In the genomic region with DNA sequence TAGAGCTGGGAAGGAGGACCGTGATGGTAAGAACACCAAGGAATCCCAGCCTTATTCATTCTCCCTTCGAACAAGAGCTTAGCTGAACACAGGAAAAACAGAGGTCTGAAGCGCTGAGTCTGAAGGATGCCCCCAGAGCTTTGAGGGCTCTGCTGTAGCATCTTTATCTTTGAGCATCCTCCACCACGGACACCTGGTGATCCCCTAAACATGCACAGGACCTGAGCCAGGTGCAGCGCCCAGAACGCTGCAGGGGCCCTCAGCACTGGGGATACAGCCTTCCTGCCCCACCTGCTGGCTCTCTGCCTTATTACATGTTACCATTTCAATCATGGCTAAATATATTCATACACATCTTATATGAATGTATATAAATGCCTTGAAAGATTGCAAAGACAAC, we compare ENCODE assay signal across 8 cellular contexts. TPM values are rescaled to one million over a fixed set of nuclear protein-coding genes. Genes with fewer than 3 reads are reported as not detected.
A peak's percentile ranks its signal among the peaks of the same experiment; 100 is the strongest.
DNase-seq lines count a peak whose midpoint lies in the region; ATAC-seq, FAIRE-seq and TF ChIP-seq lines count a peak whose summit lies in the region.

No MANE protein-coding gene starts in this region.

- no peak overlapping the region for H3K27ac ChIP-seq in AG04450 (ENCODE audit: low read depth, low read length)
- H3K27ac ChIP-seq in endothelial cell of umbilical vein (ENCODE audit: insufficient read depth, low read depth, low read length), result no peak overlapping the region
- no peak overlapping the region for H3K27ac ChIP-seq in small intestine (ENCODE audit: low read depth in 1 of 2, low read length in 1 of 2)

- ATAC-seq in HG02870 (IDR thresholded peaks at IDR 0.05; ENCODE audit: unreplicated experiment) (no peak), GM19463 (IDR thresholded peaks at IDR 0.05; ENCODE audit: unreplicated experiment) (no peak)

- TF ChIP-seq POLR2A in endothelial cell of umbilical vein (IDR thresholded peaks at IDR 0.05; ENCODE audit: low read depth, low read length), result no peak

- WGBS in small intestine, 3 donors, result 27 to 37% (median 30%) methylated on average over 6 of the region's 6 CpGs

- H3K27me3 ChIP-seq in AG04450 (ENCODE audit: control insufficient read depth, insufficient read depth, low read length) (peaks cover 18% of the 10 kb centered on the region), endothelial cell of umbilical vein (ENCODE audit: control insufficient read depth in 2 of 2, insufficient read depth in 2 of 2, low read length in 2 of 2) (peaks cover 6 to 9% of the 10 kb centered on the region in 2 experiments), small intestine (ENCODE audit: control insufficient read depth in 2 of 2, insufficient read depth in 2 of 2, low read length in 2 of 2) (no peaks in the 10 kb centered on the region)

- H3K4me1 ChIP-seq in endothelial cell of umbilical vein (ENCODE audit: control insufficient read depth, extremely low read depth, insufficient read depth, low read length) (no peaks in the 10 kb centered on the region), small intestine (ENCODE audit: control insufficient read depth in 2 of 2, insufficient read depth in 1 of 2, low read depth in 1 of 2, low read length in 1 of 2) (peaks cover 0 to 2% of the 10 kb centered on the region in 2 donors)

- intact Hi-C loops in endothelial cell of umbilical vein (cut with micrococcal nuclease), result loop anchor here (1.0 to 5.0 kb wide), 5 partner anchors 25 to 226 kb away; a partner anchor contains a TSS

- H3K4me3 ChIP-seq in AG04450 (ENCODE audit: low read depth, low read length) (no peak overlapping the region), endothelial cell of umbilical vein (replicated peaks in 1 of 3; ENCODE audit: insufficient read depth in 1 of 3, low read depth in 1 of 3, low read length in 3 of 3) (no peak overlapping the region), small intestine (ENCODE audit: low read depth in 1 of 2, low read length in 2 of 2) (no peak overlapping the region)

- CTCF ChIA-PET in AG04450 (lab: Charles Lee) (interaction anchor here (0.5 to 1.8 kb wide), 20 partner anchors 9 to 247 kb away, joined by 3 to 28 read pairs (median 6); a partner anchor contains a TSS), endothelial cell of umbilical vein (lab: Charles Lee) (interaction anchor here (0.6 to 1.8 kb wide), 24 partner anchors 8 to 250 kb away, joined by 3 to 104 read pairs (median 5); a partner anchor contains a TSS)

- no peaks in the 10 kb centered on the region for H3K9me3 ChIP-seq in AG04450 (ENCODE audit: control insufficient read depth, insufficient read depth, low read length)
- no peaks in the 10 kb centered on the region for H3K9me3 ChIP-seq in endothelial cell of umbilical vein (replicated peaks; ENCODE audit: control insufficient read depth, insufficient read depth, low read length)
- H3K9me3 ChIP-seq in small intestine (ENCODE audit: control insufficient read depth, low read depth), result no peaks in the 10 kb centered on the region

- no peak overlapping the region for H2AFZ ChIP-seq in endothelial cell of umbilical vein (ENCODE audit: low read depth, low read length)

- no peaks in the 10 kb centered on the region for H3K9me1 ChIP-seq in endothelial cell of umbilical vein (replicated peaks; ENCODE audit: control insufficient read depth, extremely low read depth, insufficient read depth, low read length)

- FAIRE-seq in endothelial cell of umbilical vein (lab: Jason Lieb, UNC), result peak; percentile 49
- FAIRE-seq in small intestine (lab: Jason Lieb, UNC), result no peak

- H3K36me3 ChIP-seq in endothelial cell of umbilical vein (ENCODE audit: control insufficient read depth in 2 of 2, extremely low read depth in 1 of 2, insufficient read depth in 2 of 2, low read length in 2 of 2), result no peaks in the 10 kb centered on the region
- H3K36me3 ChIP-seq in small intestine (ENCODE audit: control insufficient read depth in 2 of 2, insufficient read depth in 2 of 2, low read length in 2 of 2), result no peaks in the 10 kb centered on the region

- TF ChIP-seq CTCF in AG04450 (IDR thresholded peaks at IDR 0.05; ENCODE audit: low read depth, low read length), result peak; percentile 63
- peak; percentile 58 for TF ChIP-seq CTCF in GM20000 (IDR thresholded peaks at IDR 0.05; ENCODE audit: extremely low read depth, missing control alignments)
- peak; percentile 46 to 62 for TF ChIP-seq CTCF in endothelial cell of umbilical vein (IDR thresholded peaks at IDR 0.05; ENCODE audit: extremely low read depth in 1 of 2, insufficient read depth in 1 of 2, low read depth in 1 of 2, low read length in 2 of 2)

- H3K9ac ChIP-seq in endothelial cell of umbilical vein (replicated peaks; ENCODE audit: extremely low read depth, insufficient read depth, low read length), result no peak overlapping the region

- no TSS peak for BruUV-seq in endothelial cell of umbilical vein (replicated peaks; lab: Mats Ljungman, UMichigan)

- dilution Hi-C loops in endothelial cell of umbilical vein (cut with MboI; ENCODE audit: extremely low pct_ligation_motif_present, low sequenced_read_pairs), result no loop called here

- POLR2A ChIA-PET in AG04450 (lab: Yijun Ruan, JAX), result no interaction called here
- POLR2A ChIA-PET in endothelial cell of umbilical vein (lab: Charles Lee), result interaction anchor here (0.6 kb wide), 1 partner anchor 58 kb away, joined by 12 read pairs; no protein-coding TSS in a partner anchor

- no peaks in the 10 kb centered on the region for H3K79me2 ChIP-seq in endothelial cell of umbilical vein (ENCODE audit: control insufficient read depth, insufficient read depth, low read length)

- H4K20me1 ChIP-seq in endothelial cell of umbilical vein (replicated peaks; ENCODE audit: control insufficient read depth, extremely low read depth, insufficient read depth, low read length), result no peaks in the 10 kb centered on the region

- DNase-seq in AG04450 (ENCODE audit: low read depth, low spot score), result no peak
- peak; percentile 60 for DNase-seq in GM20000 (ENCODE audit: low spot score)
- peak; percentile 16 for DNase-seq in NCI-H446 treated with DMSO at 0.1 percent for 48 hours (lab: John Stamatoyannopoulos, UW)
- DNase-seq in activated CD4-positive, alpha-beta T cell treated with anti-CD3 and anti-CD28 coated beads, Interleukin-2, amount 50 U/mL, for 48 hours, result peak; percentile 59 to 70
- DNase-seq in endothelial cell of umbilical vein (ENCODE audit: low read depth, low spot score), result peak; percentile 48
- DNase-seq in small intestine, result peak; percentile 58

- H3K4me2 ChIP-seq in endothelial cell of umbilical vein (ENCODE audit: insufficient read depth, low read length), result no peak overlapping the region

RNA-seq across cellular contexts. Expression of a gene that starts 7.7 kb away (rescaled TPM):
- 23.1 and 27.6 TPM in 2 replicates for polyA plus RNA-seq in AG04450 (2011; rRNA removed)
- 17.9 and 22.8 TPM in 2 replicates for polyA minus RNA-seq in AG04450 (2011; rRNA and poly(A)+ RNA removed)
- total RNA-seq in endothelial cell of umbilical vein, result 29.2 and 32.0 TPM in 2 replicates
- 15.5 and 22.4 TPM in 2 replicates for polyA plus RNA-seq in endothelial cell of umbilical vein
- polyA plus RNA-seq in endothelial cell of umbilical vein (2011; cell fraction: cytosol; rRNA removed), result 30.0 and 42.1 TPM in 2 replicates
- 46.6 and 52.0 TPM in 2 replicates for polyA plus RNA-seq in endothelial cell of umbilical vein (2011; cell fraction: nucleus; rRNA removed)
- polyA plus RNA-seq in endothelial cell of umbilical vein (2012), result 39.0 and 64.5 TPM in 2 replicates
- 38.2 and 48.0 TPM in 2 replicates for polyA minus RNA-seq in endothelial cell of umbilical vein
- 37.6 TPM for polyA minus RNA-seq in endothelial cell of umbilical vein (2011; cell fraction: cytosol; rRNA and poly(A)+ RNA removed)
- polyA minus RNA-seq in endothelial cell of umbilical vein (2011; cell fraction: nucleus; rRNA and poly(A)+ RNA removed), result 26.2 and 46.5 TPM in 2 replicates
- 10 to 100 TPM in 2 of 3 donors, 1 to 10 TPM in 1; 8.9 to 31.0 (median 11.1) TPM for polyA plus RNA-seq in small intestine

RNA-seq across cellular contexts. Expression of a gene that starts 10.2 kb away (rescaled TPM):
- not detected in 2 replicates for polyA plus RNA-seq in AG04450 (2011; rRNA removed)
- not detected in 2 replicates for polyA minus RNA-seq in AG04450 (2011; rRNA and poly(A)+ RNA removed)
- total RNA-seq in endothelial cell of umbilical vein, result not detected in 2 replicates
- polyA plus RNA-seq in endothelial cell of umbilical vein, result 0.14 TPM in 1 of 2 replicates, not detected in the other
- not detected in 2 replicates for polyA plus RNA-seq in endothelial cell of umbilical vein (2011; cell fraction: cytosol; rRNA removed)
- polyA plus RNA-seq in endothelial cell of umbilical vein (2011; cell fraction: nucleus; rRNA removed), result 0.68 and 0.70 TPM in 2 replicates
- not detected in 2 replicates for polyA plus RNA-seq in endothelial cell of umbilical vein (2012)
- polyA minus RNA-seq in endothelial cell of umbilical vein, result not detected in 2 replicates
- polyA minus RNA-seq in endothelial cell of umbilical vein (2011; cell fraction: cytosol; rRNA and poly(A)+ RNA removed), result not detected
- not detected in 2 replicates for polyA minus RNA-seq in endothelial cell of umbilical vein (2011; cell fraction: nucleus; rRNA and poly(A)+ RNA removed)
- 10 to 100 TPM in 2 of 3 donors, under 1 TPM in 1; 0.82 to 25.9 (median 12.5) TPM for polyA plus RNA-seq in small intestine

RNA-seq across cellular contexts. Expression of a gene that starts 17.4 kb away (rescaled TPM):
- polyA plus RNA-seq in AG04450 (2011; rRNA removed) (29.9 and 38.7 TPM in 2 replicates), endothelial cell of umbilical vein (187 and 210 TPM in 2 replicates), small intestine (100 to 1,000 TPM in 1 of 3 donors, 10 to 100 TPM in 2; 94.2 to 105 (median 94.5) TPM)
- 31.8 and 44.1 TPM in 2 replicates for polyA minus RNA-seq in AG04450 (2011; rRNA and poly(A)+ RNA removed)
- 74.0 and 76.2 TPM in 2 replicates for total RNA-seq in endothelial cell of umbilical vein
- polyA plus RNA-seq in endothelial cell of umbilical vein (2011; cell fraction: cytosol; rRNA removed), result 143 and 154 TPM in 2 replicates
- polyA plus RNA-seq in endothelial cell of umbilical vein (2011; cell fraction: nucleus; rRNA removed), result 62.0 and 82.1 TPM in 2 replicates
- 90.9 and 109 TPM in 2 replicates for polyA plus RNA-seq in endothelial cell of umbilical vein (2012)
- polyA minus RNA-seq in endothelial cell of umbilical vein, result 97.8 and 109 TPM in 2 replicates
- 91.6 TPM for polyA minus RNA-seq in endothelial cell of umbilical vein (2011; cell fraction: cytosol; rRNA and poly(A)+ RNA removed)
- 26.3 and 33.7 TPM in 2 replicates for polyA minus RNA-seq in endothelial cell of umbilical vein (2011; cell fraction: nucleus; rRNA and poly(A)+ RNA removed)

RNA-seq across cellular contexts. Expression of a gene that starts 29.5 kb away (rescaled TPM):
- not detected in 2 replicates for polyA plus RNA-seq in AG04450 (2011; rRNA removed)
- not detected in 2 replicates for polyA minus RNA-seq in AG04450 (2011; rRNA and poly(A)+ RNA removed)
- not detected in 2 replicates for total RNA-seq in endothelial cell of umbilical vein
- not detected in 2 replicates for polyA plus RNA-seq in endothelial cell of umbilical vein
- not detected in 2 replicates for polyA plus RNA-seq in endothelial cell of umbilical vein (2011; cell fraction: cytosol; rRNA removed)
- not detected in 2 replicates for polyA plus RNA-seq in endothelial cell of umbilical vein (2011; cell fraction: nucleus; rRNA removed)
- polyA plus RNA-seq in endothelial cell of umbilical vein (2012), result not detected in 2 replicates
- polyA minus RNA-seq in endothelial cell of umbilical vein, result not detected in 2 replicates
- not detected for polyA minus RNA-seq in endothelial cell of umbilical vein (2011; cell fraction: cytosol; rRNA and poly(A)+ RNA removed)
- not detected in 2 replicates for polyA minus RNA-seq in endothelial cell of umbilical vein (2011; cell fraction: nucleus; rRNA and poly(A)+ RNA removed)
- polyA plus RNA-seq in small intestine, result under 1 TPM in 1 of 3 donors, not detected in 2; 0.19 TPM

RNA-seq across cellular contexts. Expression of a gene that starts 32.9 kb away (rescaled TPM):
- polyA plus RNA-seq in AG04450 (2011; rRNA removed) (0.05 TPM in 1 of 2 replicates, not detected in the other), endothelial cell of umbilical vein (0.14 and 0.15 TPM in 2 replicates), small intestine (under 1 TPM in 1 of 3 donors, not detected in 2; 0.36 TPM)
- not detected in 2 replicates for polyA minus RNA-seq in AG04450 (2011; rRNA and poly(A)+ RNA removed)
- not detected in 2 replicates for total RNA-seq in endothelial cell of umbilical vein
- 0.05 and 0.14 TPM in 2 replicates for polyA plus RNA-seq in endothelial cell of umbilical vein (2011; cell fraction: cytosol; rRNA removed)
- 0.07 TPM in 1 of 2 replicates, not detected in the other for polyA plus RNA-seq in endothelial cell of umbilical vein (2011; cell fraction: nucleus; rRNA removed)
- polyA plus RNA-seq in endothelial cell of umbilical vein (2012), result 0.08 and 0.15 TPM in 2 replicates
- polyA minus RNA-seq in endothelial cell of umbilical vein, result 0.15 TPM in 1 of 2 replicates, not detected in the other
- polyA minus RNA-seq in endothelial cell of umbilical vein (2011; cell fraction: cytosol; rRNA and poly(A)+ RNA removed), result not detected
- not detected in 2 replicates for polyA minus RNA-seq in endothelial cell of umbilical vein (2011; cell fraction: nucleus; rRNA and poly(A)+ RNA removed)
